ENCODE assay signal across 25 cellular contexts in the genomic region with DNA sequence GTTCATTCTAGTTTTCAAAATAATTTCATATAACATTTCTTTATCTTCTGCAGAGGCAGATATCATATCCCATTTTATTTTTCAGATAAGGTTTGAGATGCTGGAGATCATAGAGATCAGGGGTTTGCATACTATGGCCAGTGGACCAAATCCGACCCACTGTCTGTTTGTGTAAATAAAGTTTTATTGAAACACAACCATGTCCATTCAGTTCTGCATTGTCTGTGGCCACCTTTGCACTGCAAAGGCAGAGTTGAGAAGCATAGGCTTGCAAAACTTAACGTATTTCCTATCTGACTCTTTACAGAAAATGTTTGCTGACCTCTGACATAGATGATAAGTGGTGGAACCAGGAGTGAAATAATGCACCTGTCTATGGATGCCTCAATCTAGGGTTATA.
"Had no signal": no experiment of that assay in that cellular context is flagged by ENCODE, and none has a peak within 500 bp of the region (broad histone marks: within the 10 kb centered on the region; RNA-seq: fewer than 3 reads in every experiment).

No MANE protein-coding gene starts in this region.

- H3K27ac ChIP-seq: hepatocyte, left ventricle myocardium inferior, ovary, prostate gland, thyroid gland, upper lobe of right lung had no signal

- H3K4me1 Mint-ChIP-seq: memory B cell; naive thymus-derived CD4-positive, alpha-beta T cell; stimulated activated memory B cell treated with anti-CD40 and anti-IgM and Interleukin-4, amounts not matched to agents 10 μg/mL and 1 μg/mL and 100 μg/mL, for 72 hours; stimulated activated naive CD8-positive, alpha-beta T cell treated with anti-CD3 and anti-CD28 coated beads, Interleukin-15, amount 100 ng/mL, for 72 hours had no signal

- H2AFZ ChIP-seq: hepatocyte had no signal

- FAIRE-seq: urothelium cell line had no signal

- H3K36me3 Mint-ChIP-seq: memory B cell; naive thymus-derived CD4-positive, alpha-beta T cell; natural killer cell treated with Interleukin-12 subunit alpha and Interleukin-12 subunit beta and Interleukin-15 and Interleukin-18, amount 100 ng/mL, for 72 hours; stimulated activated memory B cell treated with anti-CD40 and anti-IgM and Interleukin-4, amounts not matched to agents 10 μg/mL and 1 μg/mL and 100 μg/mL, for 72 hours had no signal

- ATAC-seq: naive thymus-derived CD4-positive, alpha-beta T cell; natural killer cell treated with Interleukin-12 subunit alpha and Interleukin-12 subunit beta and Interleukin-15 and Interleukin-18, amount 100 ng/mL, for 72 hours; stimulated activated memory B cell treated with anti-CD40 and anti-IgM and Interleukin-4, amounts not matched to agents 10 μg/mL and 1 μg/mL and 100 μg/mL, for 72 hours; stimulated activated naive CD8-positive, alpha-beta T cell treated with anti-CD3 and anti-CD28 coated beads, Interleukin-15, amount 100 ng/mL, for 72 hours had no signal

- H3K4me1 ChIP-seq: prostate gland, thyroid gland had no signal

- DNase-seq: islet precursor cell; left ventricle myocardium inferior; midbrain; naive thymus-derived CD4-positive, alpha-beta T cell; ovary; posterior cingulate gyrus; sigmoid colon; stimulated activated CD4-positive, alpha-beta T cell treated with anti-CD3 and anti-CD28 coated beads, Interleukin-1b, Interleukin-23, amount 100 ng/mL, for 48 hours; stimulated activated CD4-positive, alpha-beta T cell treated with anti-CD3 and anti-CD28 coated beads, Interleukin-2, amount 100 ng/mL, for 48 hours; stimulated activated CD4-positive, alpha-beta T cell treated with anti-CD3 and anti-CD28 coated beads, Interleukin-4, amount 100 ng/mL, for 4 hours; stimulated activated CD8-positive, alpha-beta memory T cell treated with anti-CD3 and anti-CD28 coated beads, Interleukin-4, amount 100 ng/mL, for 48 hours; stimulated activated naive CD4-positive, alpha-beta T cell treated with Interleukin-2 at 50 U/mL for 16 hours; stimulated activated naive CD8-positive, alpha-beta T cell treated with anti-CD3 and anti-CD28 coated beads, Interleukin-15, amount 100 ng/mL, for 72 hours; thyroid gland; trophoblast cell; upper lobe of right lung had no signal

- H3K4me3 ChIP-seq: heart right ventricle, hepatocyte, left ventricle myocardium inferior, mucosa of descending colon, ovary, prostate gland, sigmoid colon, smooth muscle cell, thyroid gland, upper lobe of right lung had no signal

- H3K4me3 Mint-ChIP-seq: memory B cell; naive thymus-derived CD4-positive, alpha-beta T cell; natural killer cell treated with Interleukin-12 subunit alpha and Interleukin-12 subunit beta and Interleukin-15 and Interleukin-18, amount 100 ng/mL, for 72 hours; stimulated activated memory B cell treated with anti-CD40 and anti-IgM and Interleukin-4, amounts not matched to agents 10 μg/mL and 1 μg/mL and 100 μg/mL, for 72 hours; stimulated activated naive CD8-positive, alpha-beta T cell treated with anti-CD3 and anti-CD28 coated beads, Interleukin-15, amount 100 ng/mL, for 72 hours had no signal

- H3K9me3 ChIP-seq: heart right ventricle, left ventricle myocardium inferior, mucosa of descending colon, ovary, prostate gland, sigmoid colon, thyroid gland, upper lobe of right lung had no signal

- H3K4me2 ChIP-seq: hepatocyte, smooth muscle cell had no signal

- H3K36me3 ChIP-seq: heart right ventricle, left ventricle myocardium inferior, ovary, prostate gland, sigmoid colon, thyroid gland, upper lobe of right lung had no signal

- H3K79me2 ChIP-seq: hepatocyte had no signal

- H3K27me3 ChIP-seq: hepatocyte, ovary, sigmoid colon, thyroid gland, upper lobe of right lung had no signal

- H3K27ac Mint-ChIP-seq: memory B cell; naive thymus-derived CD4-positive, alpha-beta T cell; natural killer cell treated with Interleukin-12 subunit alpha and Interleukin-12 subunit beta and Interleukin-15 and Interleukin-18, amount 100 ng/mL, for 72 hours; stimulated activated memory B cell treated with anti-CD40 and anti-IgM and Interleukin-4, amounts not matched to agents 10 μg/mL and 1 μg/mL and 100 μg/mL, for 72 hours; stimulated activated naive CD8-positive, alpha-beta T cell treated with anti-CD3 and anti-CD28 coated beads, Interleukin-15, amount 100 ng/mL, for 72 hours had no signal
